ENCODE assay signal across 13 cellular contexts in genomic region chr3:169865176-169865800, GRCh38. TPM values are rescaled to one million over a fixed set of nuclear protein-coding genes. Genes with fewer than 3 reads are reported as not detected.
DNase-seq lines count a peak whose midpoint lies in the region; ATAC-seq and TF ChIP-seq lines count a peak whose summit lies in the region.
"Had no signal": no experiment of that assay in that cellular context is flagged by ENCODE, and none has a peak within 500 bp of the region (broad histone marks: within the 10 kb centered on the region; RNA-seq: fewer than 3 reads in every experiment).

No MANE protein-coding gene starts in this region.

- BruUV-seq in OCI-LY7 (replicated peaks; lab: Mats Ljungman, UMichigan): no TSS peak

- H3K4me1 Mint-ChIP-seq in CD14-positive monocyte (peaks cover 21% of the 10 kb centered on the region), neural progenitor cell (peaks cover 2% of the 10 kb centered on the region)

- H3K4me3 Mint-ChIP-seq in CD14-positive monocyte: peak overlapping the region; percentile 37 to 74
- no peak overlapping the region for H3K4me3 Mint-ChIP-seq in neural progenitor cell
- H3K4me3 Mint-ChIP-seq: mesothelial cell of epicardium had no signal

- H4K20me1 ChIP-seq in OCI-LY7 (ENCODE audit: insufficient read depth, low read length) (no peaks in the 10 kb centered on the region), neural progenitor cell (ENCODE audit: low read depth) (no peaks in the 10 kb centered on the region)

- H3K9me3 Mint-ChIP-seq in CD14-positive monocyte (no peaks in the 10 kb centered on the region), neural progenitor cell (no peaks in the 10 kb centered on the region)
- H3K9me3 Mint-ChIP-seq: mesothelial cell of epicardium had no signal

- H3K9me2 ChIP-seq in OCI-LY7 (ENCODE audit: insufficient read depth, low read length): no peaks in the 10 kb centered on the region

- H3K27ac ChIP-seq in OCI-LY7 (ENCODE audit: low read depth, low read length, poor library complexity, severe bottlenecking) (no peak overlapping the region), neural progenitor cell (no peak overlapping the region)
- H3K27ac ChIP-seq: esophagus squamous epithelium, SJCRH30 had no signal

- DNase-seq in CD14-positive monocyte (ENCODE audit: low spot score) (peak; percentile 46), OCI-LY7 (ENCODE audit: low spot score) (peak; percentile 47), germinal center (ENCODE audit: low spot score) (peak; percentile 61), neural progenitor cell (ENCODE audit: low spot score) (no peak), NCI-H1048 (lab: John Stamatoyannopoulos, UW) (no peak), hippocampal formation (lab: John Stamatoyannopoulos, UW) (no peak)
- DNase-seq: Calu3, esophagus squamous epithelium, NCI-H1694 treated with DMSO at 0.1 percent for 48 hours, SJCRH30 had no signal

- H3K9ac ChIP-seq in neural progenitor cell: no peak overlapping the region

- H3K27me3 Mint-ChIP-seq in CD14-positive monocyte (ENCODE audit: low read depth in 3 of 3) (peaks cover 3 to 7% (median 3%) of the 10 kb centered on the region in 3 donors), neural progenitor cell (ENCODE audit: insufficient read depth, low read depth) (peaks cover 4% of the 10 kb centered on the region)

- CTCF ChIA-PET in OCI-LY7 (lab: Charles Lee; ENCODE audit: unreplicated experiment): interaction anchor here (0.6 to 0.8 kb wide), 2 partner anchors 91 to 155 kb away, joined by 3 read pairs; no protein-coding TSS in a partner anchor

- H3K36me3 Mint-ChIP-seq in CD14-positive monocyte (no peaks in the 10 kb centered on the region), neural progenitor cell (no peaks in the 10 kb centered on the region)
- H3K36me3 Mint-ChIP-seq: mesothelial cell of epicardium had no signal

- H3K36me3 ChIP-seq in OCI-LY7 (ENCODE audit: insufficient read depth, low read length) (no peaks in the 10 kb centered on the region), neural progenitor cell (no peaks in the 10 kb centered on the region)
- H3K36me3 ChIP-seq: esophagus squamous epithelium, SJCRH30 had no signal

- ATAC-seq in GM21360 (IDR thresholded peaks at IDR 0.05; ENCODE audit: unreplicated experiment) (peak; percentile 49), HG03439 (IDR thresholded peaks at IDR 0.05; ENCODE audit: unreplicated experiment) (no peak)

- H3K4me1 ChIP-seq in OCI-LY7 (ENCODE audit: insufficient read depth, low read length, poor library complexity, severe bottlenecking) (peaks cover 39% of the 10 kb centered on the region), neural progenitor cell (peaks cover 5% of the 10 kb centered on the region)

- H3K27ac Mint-ChIP-seq in CD14-positive monocyte (peak overlapping the region; percentile 42 to 92 (median 75)), neural progenitor cell (no peak overlapping the region)
- H3K27ac Mint-ChIP-seq: mesothelial cell of epicardium had no signal

- no peaks in the 10 kb centered on the region for H3K9me3 ChIP-seq in OCI-LY7 (ENCODE audit: low read length)
- no peaks in the 10 kb centered on the region for H3K9me3 ChIP-seq in neural progenitor cell (ENCODE audit: low read depth)
- H3K9me3 ChIP-seq: esophagus squamous epithelium, SJCRH30 had no signal

- intact Hi-C loops in CD14-positive monocyte (cut with micrococcal nuclease) (loop anchor here (10.0 kb wide), 7 partner anchors 60 to 190 kb away; partner anchors contain the start of genes ACTRT3 (in 1 of the 2), SEC62 (in 1 of the 2) and TERC (in 1 of the 2)), OCI-LY7 (cut with micrococcal nuclease; ENCODE audit: unreplicated experiment) (loop anchor here (10.0 kb wide), 2 partner anchors 320 to 440 kb away; partner anchors contain the start of gene PHC3)

- H3F3A ChIP-seq in neural progenitor cell (ENCODE audit: low read depth): no peaks in the 10 kb centered on the region

- H3K4me3 ChIP-seq in OCI-LY7 (ENCODE audit: low read depth, low read length, poor library complexity, severe bottlenecking): no peak overlapping the region
- H3K4me3 ChIP-seq in neural progenitor cell: no peak overlapping the region
- H3K4me3 ChIP-seq: esophagus squamous epithelium, SJCRH30 had no signal

- TF ChIP-seq CTCF in CD14-positive monocyte (IDR thresholded peaks at IDR 0.05): no peak
- TF ChIP-seq CTCF in OCI-LY7 (conservative IDR thresholded peaks at IDR 0.05; ENCODE audit: low read length): peak; percentile 52
- TF ChIP-seq CTCF in neural progenitor cell (IDR thresholded peaks at IDR 0.05): no peak

- H3K79me2 ChIP-seq in OCI-LY7 (ENCODE audit: insufficient read depth, low read depth, low read length): no peaks in the 10 kb centered on the region
- no peaks in the 10 kb centered on the region for H3K79me2 ChIP-seq in neural progenitor cell (ENCODE audit: low read depth)

- POLR2A ChIA-PET in OCI-LY7 (lab: Charles Lee): interaction anchor here (0.7 to 1.5 kb wide), 11 partner anchors 21 to 283 kb away, joined by 3 to 6 read pairs (median 4); no protein-coding TSS in a partner anchor

- peak overlapping the region; percentile 98 for H2AFZ ChIP-seq in OCI-LY7 (ENCODE audit: low read length)
- no peak overlapping the region for H2AFZ ChIP-seq in neural progenitor cell (replicated peaks)

- H3K4me2 ChIP-seq in OCI-LY7 (ENCODE audit: low read length) (peak overlapping the region; percentile 48), neural progenitor cell (no peak overlapping the region)

- no peaks in the 10 kb centered on the region for H3K27me3 ChIP-seq in neural progenitor cell
- H3K27me3 ChIP-seq: esophagus squamous epithelium, SJCRH30 had no signal

RNA-seq across cellular contexts. Expression of gene LRRC31, which starts 4.4 kb away (rescaled TPM):
- not detected for polyA plus RNA-seq in CD14-positive monocyte
- total RNA-seq in OCI-LY7 (2014; rRNA removed; shearing (Covaris generic)): not detected in 2 replicates
- total RNA-seq in OCI-LY7 (2022) (not detected in 2 replicates), neural progenitor cell (ENCODE audit: low replicate concordance) (not detected in 2 replicates)
- total RNA-seq: esophagus squamous epithelium, mesothelial cell of epicardium, SJCRH30 had no signal

RNA-seq across cellular contexts. Expression of gene SAMD7, which starts 46.1 kb away (rescaled TPM):
- not detected for polyA plus RNA-seq in CD14-positive monocyte
- 0.23 and 1.1 TPM in 2 replicates for total RNA-seq in OCI-LY7 (2014; rRNA removed; shearing (Covaris generic))
- total RNA-seq in OCI-LY7 (2022) (0.93 and 0.96 TPM in 2 replicates), neural progenitor cell (ENCODE audit: low replicate concordance) (not detected in 2 replicates)
- total RNA-seq: Calu3, esophagus squamous epithelium, mesothelial cell of epicardium, SJCRH30 had no signal

RNA-seq across cellular contexts. Expression of gene LRRC34, which starts 52.6 kb away (rescaled TPM):
- under 1 TPM; 0.25 to 0.61 TPM for polyA plus RNA-seq in CD14-positive monocyte
- 2.2 and 2.8 TPM in 2 replicates for total RNA-seq in OCI-LY7 (2014; rRNA removed; shearing (Covaris generic))
- total RNA-seq in OCI-LY7 (2022) (3.3 and 3.9 TPM in 2 replicates), neural progenitor cell (ENCODE audit: low replicate concordance) (12.5 and 54.8 TPM in 2 replicates)
- total RNA-seq: Calu3 had no signal

RNA-seq across cellular contexts. Expression of gene LRRIQ4, which starts 52.6 kb away (rescaled TPM):
- polyA plus RNA-seq in CD14-positive monocyte: not detected
- total RNA-seq in OCI-LY7 (2014; rRNA removed; shearing (Covaris generic)): 0.08 and 0.47 TPM in 2 replicates
- total RNA-seq in OCI-LY7 (2022) (0.17 and 0.39 TPM in 2 replicates), neural progenitor cell (ENCODE audit: low replicate concordance) (not detected in 2 replicates)
- total RNA-seq: Calu3, esophagus squamous epithelium had no signal

Comparison
In these comparisons a context has a peak if more than half of its experiments do, and no peak if none do; other contexts are left out.
1. DNase-seq: peak in CD14-positive monocyte (single experiment), OCI-LY7 (single experiment) and germinal center (single experiment); none in neural progenitor cell (single experiment), NCI-H1048 (single experiment) and hippocampal formation (0 of 2).